17 cellular contexts compared by ENCODE assay signal in the genomic region with DNA sequence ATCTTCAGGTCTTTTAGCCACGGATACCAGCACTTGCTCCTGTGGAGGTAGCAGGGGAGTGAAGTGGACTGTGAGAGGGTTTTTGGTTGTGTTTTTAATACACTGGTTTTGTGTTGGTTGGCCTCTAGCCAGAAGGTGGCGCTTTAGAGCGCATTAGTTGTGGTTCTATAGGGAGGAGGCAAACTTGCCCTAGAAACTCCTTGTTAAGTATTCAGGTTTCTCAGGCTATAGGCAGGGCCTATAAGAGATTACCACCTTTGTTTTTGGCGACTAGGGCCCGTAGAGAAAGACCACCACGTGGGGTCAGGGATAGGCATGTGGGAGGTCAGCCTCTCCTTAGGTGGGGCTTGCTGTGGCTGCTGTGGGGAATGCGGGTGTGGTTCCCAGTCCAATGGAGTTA.
DNase-seq lines count a peak whose midpoint lies in the region; ATAC-seq and TF ChIP-seq lines count a peak whose summit lies in the region.
"Had no signal": no experiment of that assay in that cellular context is flagged by ENCODE, and none has a peak within 500 bp of the region (broad histone marks: within the 10 kb centered on the region; RNA-seq: fewer than 3 reads in every experiment).

No MANE protein-coding gene starts in this region.

- no peaks in the 10 kb centered on the region for H4K20me1 ChIP-seq in GM23338 (replicated peaks; ENCODE audit: insufficient read depth)

- no peak overlapping the region for H3K4me3 Mint-ChIP-seq in GM23338
- H3K4me3 Mint-ChIP-seq: activated naive CD8-positive, alpha-beta T cell treated with anti-CD3 and anti-CD28 coated beads, Interleukin-2, amount 10 ng/mL, durations not matched to agents 7 days and 5 days; effector memory CD8-positive, alpha-beta T cell; T-helper 1 cell treated with Interleukin-12 subunit alpha and Interleukin-12 subunit beta and Interleukin-4 antibody, amounts not matched to agents 30 μg/mL and 1 μg/mL, for 36 hours had no signal

- H3K27me3 ChIP-seq in GM23338 (ENCODE audit: insufficient read depth): no peaks in the 10 kb centered on the region
- H3K27me3 ChIP-seq: cardiac muscle cell, Peyer's patch, stomach had no signal

- peaks cover 9% of the 10 kb centered on the region for H3K4me1 Mint-ChIP-seq in GM23338
- H3K4me1 Mint-ChIP-seq: activated naive CD8-positive, alpha-beta T cell treated with anti-CD3 and anti-CD28 coated beads, Interleukin-2, amount 10 ng/mL, durations not matched to agents 7 days and 5 days had no signal

- H3K36me3 ChIP-seq in GM23338 (ENCODE audit: insufficient read depth): no peaks in the 10 kb centered on the region
- H3K36me3 ChIP-seq: cardiac muscle cell, Peyer's patch, stomach had no signal

- no peak overlapping the region for H2AFZ ChIP-seq in GM23338

- H3K9me2 ChIP-seq in GM23338 (ENCODE audit: insufficient read depth): no peaks in the 10 kb centered on the region

- peak; percentile 49 for ATAC-seq in GM23338
- no peak for ATAC-seq in GM18873 (IDR thresholded peaks at IDR 0.05; ENCODE audit: low FRiP score, unreplicated experiment)
- ATAC-seq: effector memory CD8-positive, alpha-beta T cell had no signal

- peaks cover 6% of the 10 kb centered on the region for H3K9me3 Mint-ChIP-seq in GM23338
- H3K9me3 Mint-ChIP-seq: activated naive CD8-positive, alpha-beta T cell treated with anti-CD3 and anti-CD28 coated beads, Interleukin-2, amount 10 ng/mL, durations not matched to agents 7 days and 5 days; effector memory CD8-positive, alpha-beta T cell had no signal

- H3K27ac Mint-ChIP-seq in GM23338: no peak overlapping the region; the same call in 1 of the 2 replicates
- H3K27ac Mint-ChIP-seq: activated naive CD8-positive, alpha-beta T cell treated with anti-CD3 and anti-CD28 coated beads, Interleukin-2, amount 10 ng/mL, durations not matched to agents 7 days and 5 days; effector memory CD8-positive, alpha-beta T cell; T-helper 1 cell treated with Interleukin-12 subunit alpha and Interleukin-12 subunit beta and Interleukin-4 antibody, amounts not matched to agents 30 μg/mL and 1 μg/mL, for 36 hours had no signal

- H3F3A ChIP-seq in GM23338 (replicated peaks; ENCODE audit: low read depth): no peaks in the 10 kb centered on the region

- no peak overlapping the region for H3K4me2 ChIP-seq in GM23338

- TF ChIP-seq CTCF in GM23338 (conservative IDR thresholded peaks at IDR 0.05; ENCODE audit: low read depth in 2 of 2): peak; percentile 56 to 57

- DNase-seq in ELF-1 (ENCODE audit: low read depth, low spot score) (peak; percentile 76), GM23338 (ENCODE audit: low spot score) (peak; percentile 47), OCI-M1 (lab: John Stamatoyannopoulos, UW) (peak; percentile 71), islet precursor cell (peak; percentile 57), NCI-H1436 treated with DMSO at 0.1 percent for 48 hours (lab: John Stamatoyannopoulos, UW) (no peak), NOMO-1 treated with dmso at 0.1 percent for 144 hours (lab: John Stamatoyannopoulos, UW; ENCODE audit: unreplicated experiment) (no peak)
- DNase-seq: activated naive CD8-positive, alpha-beta T cell treated with anti-CD3 and anti-CD28 coated beads, Interleukin-2, amount 10 ng/mL, durations not matched to agents 7 days and 5 days; activated T-cell treated with anti-CD3 and anti-CD28 coated beads for 4 hours; effector memory CD8-positive, alpha-beta T cell; foreskin fibroblast; GOT3; mesenchymal stem cell; Peyer's patch; stomach had no signal

- H3K79me2 ChIP-seq in GM23338 (replicated peaks; ENCODE audit: insufficient read depth): no peaks in the 10 kb centered on the region

- peaks cover 3% of the 10 kb centered on the region for H3K4me1 ChIP-seq in GM23338 (ENCODE audit: insufficient read depth)
- H3K4me1 ChIP-seq: Peyer's patch, stomach had no signal

- H3K27ac ChIP-seq in GM23338 (ENCODE audit: low read depth): no peak overlapping the region
- H3K27ac ChIP-seq: cardiac muscle cell, Peyer's patch, stomach had no signal

- peaks cover 4% of the 10 kb centered on the region; the same call in 2 of the 3 replicates for H3K36me3 Mint-ChIP-seq in GM23338 (ENCODE audit: low read depth)
- H3K36me3 Mint-ChIP-seq: activated naive CD8-positive, alpha-beta T cell treated with anti-CD3 and anti-CD28 coated beads, Interleukin-2, amount 10 ng/mL, durations not matched to agents 7 days and 5 days had no signal

- peaks cover 2% of the 10 kb centered on the region for H3K27me3 Mint-ChIP-seq in GM23338 (ENCODE audit: insufficient read depth, low read depth, poor library complexity)
- H3K27me3 Mint-ChIP-seq: activated naive CD8-positive, alpha-beta T cell treated with anti-CD3 and anti-CD28 coated beads, Interleukin-2, amount 10 ng/mL, durations not matched to agents 7 days and 5 days; effector memory CD8-positive, alpha-beta T cell had no signal

- H3K4me3 ChIP-seq in GM23338: no peak overlapping the region
- H3K4me3 ChIP-seq: cardiac muscle cell, Peyer's patch, stomach had no signal

TF ChIP-seq in GM23338, 12 proteins besides CTCF, POLR2A, EP300 and RAD21:
- TF ChIP-seq ZNF114 (CRISPR knock-in tag; IDR thresholded peaks at IDR 0.05): no peak
- TF ChIP-seq NANOG (IDR thresholded peaks at IDR 0.05; ENCODE audit: borderline replicate concordance): no peak
- TF ChIP-seq POLR2AphosphoS5 (IDR thresholded peaks at IDR 0.05; ENCODE audit: low read depth): no peak
- TF ChIP-seq, protein P1, sequence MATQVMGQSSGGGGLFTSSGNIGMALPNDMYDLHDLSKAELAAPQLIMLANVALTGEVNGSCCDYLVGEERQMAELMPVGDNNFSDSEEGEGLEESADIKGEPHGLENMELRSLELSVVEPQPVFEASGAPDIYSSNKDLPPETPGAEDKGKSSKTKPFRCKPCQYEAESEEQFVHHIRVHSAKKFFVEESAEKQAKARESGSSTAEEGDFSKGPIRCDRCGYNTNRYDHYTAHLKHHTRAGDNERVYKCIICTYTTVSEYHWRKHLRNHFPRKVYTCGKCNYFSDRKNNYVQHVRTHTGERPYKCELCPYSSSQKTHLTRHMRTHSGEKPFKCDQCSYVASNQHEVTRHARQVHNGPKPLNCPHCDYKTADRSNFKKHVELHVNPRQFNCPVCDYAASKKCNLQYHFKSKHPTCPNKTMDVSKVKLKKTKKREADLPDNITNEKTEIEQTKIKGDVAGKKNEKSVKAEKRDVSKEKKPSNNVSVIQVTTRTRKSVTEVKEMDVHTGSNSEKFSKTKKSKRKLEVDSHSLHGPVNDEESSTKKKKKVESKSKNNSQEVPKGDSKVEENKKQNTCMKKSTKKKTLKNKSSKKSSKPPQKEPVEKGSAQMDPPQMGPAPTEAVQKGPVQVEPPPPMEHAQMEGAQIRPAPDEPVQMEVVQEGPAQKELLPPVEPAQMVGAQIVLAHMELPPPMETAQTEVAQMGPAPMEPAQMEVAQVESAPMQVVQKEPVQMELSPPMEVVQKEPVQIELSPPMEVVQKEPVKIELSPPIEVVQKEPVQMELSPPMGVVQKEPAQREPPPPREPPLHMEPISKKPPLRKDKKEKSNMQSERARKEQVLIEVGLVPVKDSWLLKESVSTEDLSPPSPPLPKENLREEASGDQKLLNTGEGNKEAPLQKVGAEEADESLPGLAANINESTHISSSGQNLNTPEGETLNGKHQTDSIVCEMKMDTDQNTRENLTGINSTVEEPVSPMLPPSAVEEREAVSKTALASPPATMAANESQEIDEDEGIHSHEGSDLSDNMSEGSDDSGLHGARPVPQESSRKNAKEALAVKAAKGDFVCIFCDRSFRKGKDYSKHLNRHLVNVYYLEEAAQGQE (IDR thresholded peaks at IDR 0.05; ENCODE audit: unreplicated experiment): no peak
TF ChIP-seq in GM23338: peak in this region for 0.

Comparison
In these comparisons a context has a peak if more than half of its experiments do, and no peak if none do; other contexts are left out.
1. DNase-seq: peak in ELF-1 (single experiment), GM23338 (single experiment), OCI-M1 (single experiment) and islet precursor cell (single experiment); none in NCI-H1436 treated with DMSO at 0.1 percent for 48 hours (single experiment) and NOMO-1 treated with dmso at 0.1 percent for 144 hours (single experiment).